ENCODE assay signal across 23 cellular contexts in the genomic region with DNA sequence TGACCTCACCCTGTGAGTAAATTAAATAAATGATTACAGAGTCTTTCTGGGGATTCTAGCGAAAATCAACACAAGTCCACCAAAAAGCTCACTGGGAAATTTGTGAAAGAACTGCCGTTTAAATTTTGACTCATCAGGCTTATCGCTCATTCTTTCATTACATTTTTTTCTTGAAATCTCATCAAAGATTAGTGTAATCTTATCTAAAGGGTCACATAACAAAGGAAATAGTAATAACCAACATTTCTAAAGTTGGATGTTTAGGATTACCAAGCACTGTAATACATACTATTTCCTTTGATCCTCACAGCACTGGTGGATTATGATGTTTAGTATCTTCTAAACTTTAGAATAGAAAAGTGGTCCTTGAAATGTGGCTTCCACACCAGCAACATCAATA.
"Had no signal": no experiment of that assay in that cellular context is flagged by ENCODE, and none has a peak within 500 bp of the region (broad histone marks: within the 10 kb centered on the region; RNA-seq: fewer than 3 reads in every experiment).

No MANE protein-coding gene starts in this region.

- H3K27ac ChIP-seq: adrenal gland, body of pancreas, SJSA1 had no signal

- H3K4me1 ChIP-seq: body of pancreas, SJSA1 had no signal

- ATAC-seq: activated CD8-positive, alpha-beta T cell treated with anti-CD3 and anti-CD28 coated beads, Interleukin-2, amount 10 ng/mL, durations not matched to agents 7 days and 5 days; body of pancreas; SK-N-SH treated with all-trans-retinoic acid at 6 μM for 48 hours; WTC11 had no signal

- H3K9me3 ChIP-seq: adrenal gland, body of pancreas, SJSA1 had no signal

- H3K36me3 ChIP-seq: adrenal gland, SJSA1 had no signal

- H3K4me3 ChIP-seq: adrenal gland, body of pancreas, SJSA1 had no signal

- DNase-seq: activated CD4-positive, alpha-beta T cell treated with anti-CD3 and anti-CD28 coated beads for 48 hours; activated CD4-positive, alpha-beta T cell treated with anti-CD3 and anti-CD28 coated beads, Interleukin-2, amount 50 U/mL, for 4 hours; activated CD4-positive, CD25-positive, alpha-beta regulatory T cell treated with anti-CD3 and anti-CD28 coated beads, Interleukin-2, amount 50 U/mL, for 72 hours; activated CD8-positive, alpha-beta memory T cell treated with anti-CD3 and anti-CD28 coated beads, Interleukin-2, amount 50 U/mL, for 48 hours; activated CD8-positive, alpha-beta T cell treated with anti-CD3 and anti-CD28 coated beads, Interleukin-2, amount 10 ng/mL, durations not matched to agents 7 days and 5 days; activated naive CD4-positive, alpha-beta T cell treated with anti-CD3 and anti-CD28 coated beads, Interleukin-2, amount 50 U/mL, for 16 hours; activated naive CD8-positive, alpha-beta T cell treated with anti-CD3 and anti-CD28 coated beads, Interleukin-2, amount 10 ng/mL, durations not matched to agents 7 days and 5 days; activated T-cell treated with anti-CD3 and anti-CD28 coated beads, Interleukin-2, amount 50 U/mL, for 1 hour; adrenal gland; aorta; body of pancreas; NCI-H1092 treated with DMSO at 0.1 percent for 48 hours; NCI-H1417 treated with DMSO at 0.1 percent for 48 hours; NCI-H1694; NCI-H2029; NCI-H2107; NCI-H446; NCI-H524; SHP77; SW 1271 had no signal

- H3K27me3 ChIP-seq: adrenal gland, body of pancreas, SJSA1 had no signal
